ENCODE assay signal across 8 cellular contexts in genomic region chr5:157743163-157744054, GRCh38. TPM values are rescaled to one million over a fixed set of nuclear protein-coding genes. Genes with fewer than 3 reads are reported as not detected.
DNase-seq lines count a peak whose midpoint lies in the region; TF ChIP-seq lines count a peak whose summit lies in the region.

Gene LSM11 (plus strand): TSS chr5:157743712. CDS start chr5:157743751, 39 bp downstream.

- H3K27me3 ChIP-seq in H7 (ENCODE audit: control insufficient read depth, insufficient read depth, low read length) (peaks cover 9% of the 10 kb centered on the region), neutrophil (no peaks in the 10 kb centered on the region)

- DNase-seq in GM03348 (ENCODE audit: low spot score) (peak; percentile 98), H7 (peak; percentile 98), LNCaP clone FGC (ENCODE audit: low read depth) (no peak), activated gamma-delta T cell treated with Interleukin-2 at 50 U/mL for 16 hours (peak; percentile 85), foreskin melanocyte (peak; percentile 74), substantia nigra (lab: John Stamatoyannopoulos, UW) (peak; percentile 12 to 91 (median 77))

- H3K4me3 ChIP-seq in H7 (ENCODE audit: insufficient read depth, low read depth, low read length), result peak within 1 kb of the TSS; percentile 64
- H3K4me3 ChIP-seq in LNCaP clone FGC (ENCODE audit: low read depth, low read length), result peak within 1 kb of the TSS; percentile 54
- H3K4me3 ChIP-seq in neutrophil (ENCODE audit: low read depth in 1 of 2, low read length in 1 of 2), result peak within 1 kb of the TSS; percentile 65 to 85

- H3K27ac ChIP-seq in neutrophil (peak within 1 kb of the TSS; percentile 62), substantia nigra (ENCODE audit: low read depth, low read length, poor library complexity, severe bottlenecking) (peak within 1 kb of the TSS; percentile 55)

- peak; percentile 58 for TF ChIP-seq POLR2A in Raji (IDR thresholded peaks at IDR 0.05; ENCODE audit: insufficient read depth, low read depth, low read length)

- TF ChIP-seq CTCF in LNCaP clone FGC (IDR thresholded peaks at IDR 0.05; ENCODE audit: control insufficient read depth, extremely low read depth, insufficient read depth), result peak; percentile 100
- TF ChIP-seq CTCF in neutrophil (IDR thresholded peaks at IDR 0.05), result peak; percentile 100

- H3K36me3 ChIP-seq in H7 (replicated peaks; ENCODE audit: control insufficient read depth, insufficient read depth, low read length), result peaks cover 2% of the 10 kb centered on the region; the same call in 1 of the 2 replicates
- H3K36me3 ChIP-seq in neutrophil, result no peaks in the 10 kb centered on the region

- H3K9me3 ChIP-seq in neutrophil, result no peaks in the 10 kb centered on the region

- H3K4me1 ChIP-seq in neutrophil (ENCODE audit: control insufficient read depth in 1 of 2, insufficient read depth in 1 of 2, low read depth in 1 of 2, low read length in 1 of 2), result peaks cover 14 to 16% of the 10 kb centered on the region in 2 experiments

RNA-seq across cellular contexts. Expression of gene LSM11, which starts in this region (rescaled TPM):
- total RNA-seq in H7 (2014; rRNA removed; shearing (Covaris generic)), result 4.6 and 6.5 TPM in 2 replicates
